ENCODE assay signal across 2 cellular contexts in the genomic region with DNA sequence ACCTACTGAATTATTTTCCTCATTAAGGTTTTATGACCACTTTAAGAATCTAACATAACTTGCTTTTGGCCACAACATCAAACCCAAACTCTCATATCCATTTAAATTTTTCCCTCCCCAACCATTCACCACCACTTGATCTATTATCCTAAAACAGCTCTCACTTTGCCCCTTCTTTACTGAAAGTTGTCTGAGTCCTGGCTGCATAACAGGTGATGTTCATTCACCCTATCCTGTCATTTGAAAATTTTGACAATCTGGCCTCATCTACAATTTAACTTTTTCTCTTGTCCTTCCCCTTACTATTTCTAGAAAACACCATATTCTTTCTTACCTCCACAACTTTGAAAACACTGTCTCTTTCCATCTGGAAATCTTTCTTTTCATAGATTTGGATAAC.
A peak's percentile ranks its signal among the peaks of the same experiment; 100 is the strongest.
TF ChIP-seq lines count a peak whose summit lies in the region.

No MANE protein-coding gene starts in this region.

TF ChIP-seq in WTC11, 78 proteins besides CTCF, POLR2A, EP300 and RAD21 (continued from another document):
- TF ChIP-seq NFYB (CRISPR knock-in tag; conservative IDR thresholded peaks at IDR 0.05; ENCODE audit: low read depth) (no peak), NFATC4 (CRISPR knock-in tag; IDR thresholded peaks at IDR 0.05) (peak; percentile 79), ZNF425 (CRISPR knock-in tag; conservative IDR thresholded peaks at IDR 0.05) (peak; percentile 46; the same call in 1 of the 2 replicates), AR (CRISPR knock-in tag; IDR thresholded peaks at IDR 0.05) (peak; percentile 80; the same call in 1 of the 2 replicates), ZMAT4 (CRISPR knock-in tag; IDR thresholded peaks at IDR 0.05) (peak; percentile 90), PRRX2 (CRISPR knock-in tag; IDR thresholded peaks at IDR 0.05) (no peak), ZNF671 (CRISPR knock-in tag; IDR thresholded peaks at IDR 0.05) (peak; percentile 90), ATF1 (CRISPR knock-in tag; IDR thresholded peaks at IDR 0.05) (no peak), ELF4 (CRISPR knock-in tag; IDR thresholded peaks at IDR 0.05; ENCODE audit: low read depth) (no peak), ESRRA (CRISPR knock-in tag; IDR thresholded peaks at IDR 0.05; ENCODE audit: borderline replicate concordance) (no peak), ZNF423 (CRISPR knock-in tag; IDR thresholded peaks at IDR 0.05) (no peak)
- TF ChIP-seq, protein P1, sequence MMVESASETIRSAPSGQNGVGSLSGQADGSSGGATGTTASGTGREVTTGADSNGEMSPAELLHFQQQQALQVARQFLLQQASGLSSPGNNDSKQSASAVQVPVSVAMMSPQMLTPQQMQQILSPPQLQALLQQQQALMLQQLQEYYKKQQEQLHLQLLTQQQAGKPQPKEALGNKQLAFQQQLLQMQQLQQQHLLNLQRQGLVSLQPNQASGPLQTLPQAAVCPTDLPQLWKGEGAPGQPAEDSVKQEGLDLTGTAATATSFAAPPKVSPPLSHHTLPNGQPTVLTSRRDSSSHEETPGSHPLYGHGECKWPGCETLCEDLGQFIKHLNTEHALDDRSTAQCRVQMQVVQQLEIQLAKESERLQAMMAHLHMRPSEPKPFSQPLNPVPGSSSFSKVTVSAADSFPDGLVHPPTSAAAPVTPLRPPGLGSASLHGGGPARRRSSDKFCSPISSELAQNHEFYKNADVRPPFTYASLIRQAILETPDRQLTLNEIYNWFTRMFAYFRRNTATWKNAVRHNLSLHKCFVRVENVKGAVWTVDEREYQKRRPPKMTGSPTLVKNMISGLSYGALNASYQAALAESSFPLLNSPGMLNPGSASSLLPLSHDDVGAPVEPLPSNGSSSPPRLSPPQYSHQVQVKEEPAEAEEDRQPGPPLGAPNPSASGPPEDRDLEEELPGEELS (CRISPR knock-in tag; IDR thresholded peaks at IDR 0.05) = no peak
- TF ChIP-seq, protein P2, sequence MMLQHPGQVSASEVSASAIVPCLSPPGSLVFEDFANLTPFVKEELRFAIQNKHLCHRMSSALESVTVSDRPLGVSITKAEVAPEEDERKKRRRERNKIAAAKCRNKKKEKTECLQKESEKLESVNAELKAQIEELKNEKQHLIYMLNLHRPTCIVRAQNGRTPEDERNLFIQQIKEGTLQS (CRISPR knock-in tag; conservative IDR thresholded peaks at IDR 0.05) = no peak

TF ChIP-seq in H1, 55 proteins besides CTCF, POLR2A, EP300 and RAD21 (continued from another document):
- no peak for TF ChIP-seq SRF (IDR thresholded peaks at IDR 0.05; ENCODE audit: low read depth, low read length)
- no peak for TF ChIP-seq NANOG (IDR thresholded peaks at IDR 0.05; ENCODE audit: insufficient read depth, low read depth, low read length, poor library complexity, severe bottlenecking)
- no peak for TF ChIP-seq BRCA1 (IDR thresholded peaks at IDR 0.05; ENCODE audit: low read depth, low read length)
